In the genomic region with DNA sequence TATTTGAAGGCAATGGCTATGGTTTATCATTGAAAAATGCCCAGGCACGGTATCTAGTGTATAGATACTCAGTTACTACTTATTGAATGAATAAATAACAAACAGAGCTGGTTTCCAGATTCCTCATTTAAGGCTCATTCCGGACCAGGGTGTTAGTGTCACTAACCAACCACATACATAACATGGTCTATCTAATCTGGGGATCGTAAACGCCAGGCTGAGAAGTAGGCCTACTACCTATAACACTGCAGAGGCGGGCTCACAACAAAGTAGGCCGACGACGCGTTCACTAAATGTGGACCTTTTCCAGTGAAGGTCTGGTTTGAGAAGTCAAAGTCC, we compare ENCODE assay signal across 2 cellular contexts.
TF ChIP-seq lines count a peak whose summit lies in the region.

No MANE protein-coding gene starts in this region.

TF ChIP-seq in HEK293, 187 proteins besides CTCF, POLR2A, EP300 and RAD21:
- TF ChIP-seq ZBTB20 (tag by site-specific recombination; IDR thresholded peaks at IDR 0.05) (no peak), ZNF776 (tag by site-specific recombination; IDR thresholded peaks at IDR 0.05; ENCODE audit: borderline replicate concordance) (no peak), ZNF416 (tag by site-specific recombination; IDR thresholded peaks at IDR 0.05) (no peak), TCF7L2 (IDR thresholded peaks at IDR 0.05; ENCODE audit: borderline replicate concordance, low read depth, low read length) (no peak), KLF7 (tag by site-specific recombination; IDR thresholded peaks at IDR 0.05; ENCODE audit: borderline replicate concordance) (no peak)
- TF ChIP-seq, protein P1, sequence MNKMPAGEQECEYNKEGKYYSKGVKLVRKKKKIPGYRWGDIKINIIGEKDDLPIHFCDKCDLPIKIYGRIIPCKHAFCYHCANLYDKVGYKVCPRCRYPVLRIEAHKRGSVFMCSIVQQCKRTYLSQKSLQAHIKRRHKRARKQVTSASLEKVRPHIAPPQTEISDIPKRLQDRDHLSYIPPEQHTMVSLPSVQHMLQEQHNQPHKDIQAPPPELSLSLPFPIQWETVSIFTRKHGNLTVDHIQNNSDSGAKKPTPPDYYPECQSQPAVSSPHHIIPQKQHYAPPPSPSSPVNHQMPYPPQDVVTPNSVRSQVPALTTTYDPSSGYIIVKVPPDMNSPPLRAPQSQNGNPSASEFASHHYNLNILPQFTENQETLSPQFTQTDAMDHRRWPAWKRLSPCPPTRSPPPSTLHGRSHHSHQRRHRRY (tag by site-specific recombination; IDR thresholded peaks at IDR 0.05), result no peak
TF ChIP-seq in HEK293: peak in this region for 0.

TF ChIP-seq in HepG2, 621 proteins besides CTCF, POLR2A, EP300 and RAD21:
- TF ChIP-seq MTA1 (CRISPR knock-in tag; IDR thresholded peaks at IDR 0.05; ENCODE audit: borderline replicate concordance), result no peak
- TF ChIP-seq ZNF780A (CRISPR knock-in tag; IDR thresholded peaks at IDR 0.05), result no peak
- TF ChIP-seq GLI4 (CRISPR knock-in tag; IDR thresholded peaks at IDR 0.05; ENCODE audit: borderline replicate concordance), result 0 out of 2 replicates have a peak, but pooled peaks have one; percentile 7
- TF ChIP-seq ZNF44 (CRISPR knock-in tag; IDR thresholded peaks at IDR 0.05), result no peak
- 0 out of 2 replicates have a peak, but pooled peaks have one; percentile 49 for TF ChIP-seq ZFP82 (CRISPR knock-in tag; IDR thresholded peaks at IDR 0.05; ENCODE audit: borderline replicate concordance)
- peak; percentile 17; the same call in 1 of the 2 replicates for TF ChIP-seq ELF4 (CRISPR knock-in tag; IDR thresholded peaks at IDR 0.05; ENCODE audit: borderline replicate concordance)
- no peak for TF ChIP-seq ZNF878 (CRISPR knock-in tag; IDR thresholded peaks at IDR 0.05)
- TF ChIP-seq ZNF235 (CRISPR knock-in tag; IDR thresholded peaks at IDR 0.05; ENCODE audit: borderline replicate concordance), result no peak
- TF ChIP-seq KMT2B (CRISPR knock-in tag; IDR thresholded peaks at IDR 0.05), result no peak
- TF ChIP-seq HIVEP1 (CRISPR knock-in tag; IDR thresholded peaks at IDR 0.05), result no peak
- TF ChIP-seq JUN (CRISPR knock-in tag; IDR thresholded peaks at IDR 0.05), result no peak
